8 cellular contexts compared by ENCODE assay signal in the genomic region with DNA sequence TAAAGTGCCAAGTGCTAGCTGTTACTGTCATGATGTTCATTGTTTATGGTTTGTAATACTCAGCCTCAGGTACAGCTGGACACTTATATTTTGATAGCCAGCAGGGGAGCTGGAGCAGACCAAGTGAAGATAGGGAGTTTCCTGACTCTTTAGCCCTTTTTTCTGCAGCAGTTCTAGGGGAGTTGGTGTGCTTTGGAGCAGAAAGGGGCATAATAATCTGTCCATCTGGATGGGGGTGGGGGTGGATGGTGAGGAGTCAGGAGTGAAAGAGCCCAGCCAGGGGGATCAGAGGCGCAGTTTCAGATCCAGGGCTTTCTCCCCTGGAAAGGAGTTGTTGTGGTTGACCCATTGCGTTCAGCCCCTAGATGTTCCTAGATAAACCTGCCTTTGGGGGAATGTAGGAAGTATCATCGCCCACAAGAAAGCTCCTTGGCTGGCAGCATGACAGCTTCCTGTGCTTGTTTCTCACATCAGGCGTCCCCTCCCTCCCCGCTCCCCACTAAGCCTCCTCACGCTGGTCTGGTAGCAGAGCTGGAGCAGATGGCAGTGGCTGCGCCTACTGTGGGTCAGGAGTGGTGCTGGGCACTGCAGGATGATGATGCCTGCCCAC. TPM values are rescaled to one million over a fixed set of nuclear protein-coding genes. Genes with fewer than 3 reads are reported as not detected.
A peak's percentile ranks its signal among the peaks of the same experiment; 100 is the strongest.
DNase-seq lines count a peak whose midpoint lies in the region; ATAC-seq, FAIRE-seq and TF ChIP-seq lines count a peak whose summit lies in the region.

No MANE protein-coding gene starts in this region.

- no peaks in the 10 kb centered on the region for H3K27me3 Mint-ChIP-seq in activated naive CD8-positive, alpha-beta T cell

- H3K36me3 ChIP-seq in cardiac muscle cell (peaks cover 3% of the 10 kb centered on the region), kidney (ENCODE audit: control insufficient read depth in 1 of 2, insufficient read depth in 2 of 2, low read length in 2 of 2) (peaks cover 0 to 5% of the 10 kb centered on the region in 2 donors), subcutaneous abdominal adipose tissue (ENCODE audit: control insufficient read depth in 5 of 5, insufficient read depth in 5 of 5, low read length in 5 of 5) (peaks cover 0 to 33% (median 23%) of the 10 kb centered on the region in 5 donors)

- H3K4me1 ChIP-seq in cardiac muscle cell (ENCODE audit: low read depth) (peaks cover 38% of the 10 kb centered on the region), kidney (ENCODE audit: control insufficient read depth in 1 of 2, insufficient read depth in 1 of 2, low read depth in 1 of 2, low read length in 2 of 2) (peaks cover 33 to 53% of the 10 kb centered on the region in 2 donors), subcutaneous abdominal adipose tissue (ENCODE audit: control insufficient read depth in 5 of 5, insufficient read depth in 5 of 5, low read length in 5 of 5) (peaks cover 32 to 70% (median 67%) of the 10 kb centered on the region in 5 donors)

- H3K4me3 ChIP-seq in cardiac muscle cell (no peak overlapping the region), kidney (ENCODE audit: low read length in 2 of 2) (no peak overlapping the region), subcutaneous abdominal adipose tissue (ENCODE audit: low read depth in 1 of 5, low read length in 5 of 5) (no peak overlapping the region)

- intact Hi-C loops in Right ventricle myocardium inferior (cut with DNase I) = no loop called here
- intact Hi-C loops in kidney (cut with DNase I) = no loop called here

- no peak for FAIRE-seq in kidney (lab: Jason Lieb, UNC)

- peak overlapping the region; percentile 82 for H3K27ac ChIP-seq in cardiac muscle cell
- peak overlapping the region; percentile 15 to 41 for H3K27ac ChIP-seq in kidney (ENCODE audit: low read depth in 2 of 2, low read length in 2 of 2)
- H3K27ac ChIP-seq in subcutaneous abdominal adipose tissue (ENCODE audit: low read depth, low read length) = peak overlapping the region; percentile 99

- peaks cover 7% of the 10 kb centered on the region for H3K36me3 Mint-ChIP-seq in activated naive CD8-positive, alpha-beta T cell

- TF ChIP-seq CTCF in cardiac muscle cell (IDR thresholded peaks at IDR 0.05; ENCODE audit: low read depth, low read length) (no peak), kidney (IDR thresholded peaks at IDR 0.05; ENCODE audit: borderline replicate concordance, extremely low read depth, insufficient read depth) (no peak)

- DNase-seq in cardiac muscle cell (ENCODE audit: low read depth in 1 of 2, low spot score in 1 of 2) (peak in 1 of 2 donors; percentile 59), Right ventricle myocardium inferior (ENCODE audit: missing footprints) (no peak), kidney (no peak), ureter (ENCODE audit: low spot score) (no peak), pons (ENCODE audit: low spot score) (no peak)

- H3K4me3 Mint-ChIP-seq in activated naive CD8-positive, alpha-beta T cell = peak overlapping the region; percentile 91

- ATAC-seq in Right ventricle myocardium inferior (no peak), GM18867 (IDR thresholded peaks at IDR 0.05; ENCODE audit: unreplicated experiment) (no peak)

- H3K27ac Mint-ChIP-seq in activated naive CD8-positive, alpha-beta T cell = peak overlapping the region; percentile 100

- H3K9me3 ChIP-seq in cardiac muscle cell (ENCODE audit: low read depth) (no peaks in the 10 kb centered on the region), kidney (ENCODE audit: control insufficient read depth in 1 of 2, low read length in 2 of 2) (no peaks in the 10 kb centered on the region), subcutaneous abdominal adipose tissue (ENCODE audit: control insufficient read depth in 5 of 5, low read length in 5 of 5) (no peaks in the 10 kb centered on the region)

- H3K9ac ChIP-seq in kidney (ENCODE audit: low read length in 2 of 2) (no peak overlapping the region), subcutaneous abdominal adipose tissue (ENCODE audit: low read length in 5 of 5) (peak overlapping the region in 2 of 5 donors; percentile 19 to 38)

- H3K4me1 Mint-ChIP-seq in activated naive CD8-positive, alpha-beta T cell (ENCODE audit: low read depth) = peaks cover 91% of the 10 kb centered on the region

- no peaks in the 10 kb centered on the region for H3K9me3 Mint-ChIP-seq in activated naive CD8-positive, alpha-beta T cell (ENCODE audit: low read depth)

- H3K27me3 ChIP-seq in cardiac muscle cell (no peaks in the 10 kb centered on the region), subcutaneous abdominal adipose tissue (ENCODE audit: control insufficient read depth in 5 of 5, insufficient read depth in 4 of 5, low read length in 5 of 5) (peaks cover 0 to 3% (median 0%) of the 10 kb centered on the region in 5 donors)

RNA-seq across cellular contexts. Expression of gene MED15, which starts 41.9 kb away (rescaled TPM):
- total RNA-seq in cardiac muscle cell = 41.9 and 45.1 TPM in 2 replicates
- 45.3 and 59.5 TPM in 2 replicates for polyA plus RNA-seq in cardiac muscle cell
- 38.1 TPM for total RNA-seq in Right ventricle myocardium inferior
- total RNA-seq in kidney = 102 TPM
- polyA plus RNA-seq in kidney (ENCODE audit: insufficient read depth, low read depth, low replicate concordance) = 31.7 TPM
- 119 TPM for total RNA-seq in ureter

RNA-seq across cellular contexts. Expression of gene KLHL22, which starts 53.7 kb away (rescaled TPM):
- 53.3 and 55.0 TPM in 2 replicates for total RNA-seq in cardiac muscle cell
- polyA plus RNA-seq in cardiac muscle cell = 31.9 and 33.8 TPM in 2 replicates
- 12.4 TPM for total RNA-seq in Right ventricle myocardium inferior
- 22.4 TPM for total RNA-seq in kidney
- polyA plus RNA-seq in kidney (ENCODE audit: insufficient read depth, low read depth, low replicate concordance) = 24.3 TPM
- 26.2 TPM for total RNA-seq in ureter

Comparison
In these comparisons a context has a peak if more than half of its experiments do, and no peak if none do; other contexts are left out.
1. H3K27ac ChIP-seq: peak in every context shown above with its lines; median percentile 99 in subcutaneous abdominal adipose tissue; 82 in cardiac muscle cell; 28 in kidney.